In genomic region chr14:102805941-102806340, GRCh38 we compare ENCODE assay signal across 12 cellular contexts. TPM values are rescaled to one million over a fixed set of nuclear protein-coding genes. Genes with fewer than 3 reads are reported as not detected.
DNase-seq lines count a peak whose midpoint lies in the region; ATAC-seq, FAIRE-seq and TF ChIP-seq lines count a peak whose summit lies in the region.
"Had no signal": no experiment of that assay in that cellular context is flagged by ENCODE, and none has a peak within 500 bp of the region (broad histone marks: within the 10 kb centered on the region; RNA-seq: fewer than 3 reads in every experiment).

No MANE protein-coding gene starts in this region.

- no peak overlapping the region for H3K9ac ChIP-seq in mesenchymal stem cell (ENCODE audit: low read length)

- no peak overlapping the region for H4K8ac ChIP-seq in mesenchymal stem cell (ENCODE audit: low read length)

- H3K27ac Mint-ChIP-seq in CD4-positive, alpha-beta T cell, result peak overlapping the region; percentile 84
- peak overlapping the region; percentile 97 for H3K27ac Mint-ChIP-seq in activated T-cell treated with anti-CD3 and anti-CD28 coated beads, Interleukin-2, amount 50 U/mL, for 72 hours
- H3K27ac Mint-ChIP-seq: nephron progenitor cell had no signal

- peaks cover 26% of the 10 kb centered on the region for H3K36me3 Mint-ChIP-seq in CD4-positive, alpha-beta T cell (ENCODE audit: low read depth)
- peaks cover 6 to 23% of the 10 kb centered on the region in 2 donors for H3K36me3 Mint-ChIP-seq in activated T-cell treated with anti-CD3 and anti-CD28 coated beads, Interleukin-2, amount 50 U/mL, for 72 hours (ENCODE audit: insufficient read depth in 2 of 2)

- no peak for TF ChIP-seq CTCF in CD4-positive, alpha-beta T cell (IDR thresholded peaks at IDR 0.05)
- TF ChIP-seq CTCF in GM12865 (IDR thresholded peaks at IDR 0.05; ENCODE audit: insufficient read depth, low read depth, low read length, missing control alignments) (no peak), pancreas (IDR thresholded peaks at IDR 0.05) (no peak), lower lobe of right lung (IDR thresholded peaks at IDR 0.05) (no peak)

- H3K4me3 Mint-ChIP-seq in CD4-positive, alpha-beta T cell, result peak overlapping the region; percentile 76
- H3K4me3 Mint-ChIP-seq in activated T-cell treated with anti-CD3 and anti-CD28 coated beads, Interleukin-2, amount 50 U/mL, for 72 hours, result peak overlapping the region; percentile 91 to 93
- H3K4me3 Mint-ChIP-seq: nephron progenitor cell had no signal

- H3K4me3 ChIP-seq in GM12865 (ENCODE audit: low read depth, low read length), result peak overlapping the region; percentile 22
- H3K4me3 ChIP-seq in mesenchymal stem cell (ENCODE audit: insufficient read depth in 1 of 2, low read depth in 1 of 2, low read length in 2 of 2), result no peak overlapping the region
- no peak overlapping the region for H3K4me3 ChIP-seq in pancreas
- no peak overlapping the region for H3K4me3 ChIP-seq in lower lobe of right lung
- H3K4me3 ChIP-seq: thoracic aorta had no signal

- no peaks in the 10 kb centered on the region for H3K9me3 ChIP-seq in CD4-positive, alpha-beta T cell (ENCODE audit: control insufficient read depth, low read length)
- no peaks in the 10 kb centered on the region for H3K9me3 ChIP-seq in mesenchymal stem cell (ENCODE audit: control insufficient read depth, low read length)
- H3K9me3 ChIP-seq in pancreas, result no peaks in the 10 kb centered on the region
- no peaks in the 10 kb centered on the region for H3K9me3 ChIP-seq in lower lobe of right lung
- H3K9me3 ChIP-seq: thoracic aorta had no signal

- no peak overlapping the region for H2BK12ac ChIP-seq in mesenchymal stem cell (ENCODE audit: low read length in 2 of 2)

- ATAC-seq in CD4-positive, alpha-beta T cell (ENCODE audit: poor library complexity), result peak; percentile 15
- ATAC-seq in activated T-cell treated with anti-CD3 and anti-CD28 coated beads, Interleukin-2, amount 50 U/mL, for 72 hours (replicated peaks in 1 of 2), result peak; percentile 47 to 59
- no peak for ATAC-seq in pancreas
- ATAC-seq in lower lobe of right lung, result no peak
- no peak for ATAC-seq in HG03520 (IDR thresholded peaks at IDR 0.05; ENCODE audit: unreplicated experiment)

- H3K23ac ChIP-seq in mesenchymal stem cell (ENCODE audit: low read length in 2 of 2), result no peak overlapping the region

- CTCF ChIA-PET in CD4-positive, alpha-beta T cell (lab: Charles Lee), result no interaction called here

- intact Hi-C loops in CD4-positive, alpha-beta T cell (cut with DNase I, micrococcal nuclease), result no loop called here
- intact Hi-C loops in pancreas (cut with DNase I) (no loop called here), lower lobe of right lung (cut with DNase I) (no loop called here)

- H3K9me3 Mint-ChIP-seq in CD4-positive, alpha-beta T cell, result no peaks in the 10 kb centered on the region
- no peaks in the 10 kb centered on the region for H3K9me3 Mint-ChIP-seq in activated T-cell treated with anti-CD3 and anti-CD28 coated beads, Interleukin-2, amount 50 U/mL, for 72 hours
- H3K9me3 Mint-ChIP-seq: nephron progenitor cell had no signal

- no peak overlapping the region for H2BK5ac ChIP-seq in mesenchymal stem cell (ENCODE audit: low read depth, low read length, poor library complexity, severe bottlenecking)

- H4K91ac ChIP-seq in mesenchymal stem cell (ENCODE audit: low read length), result no peak overlapping the region

- peaks cover 71% of the 10 kb centered on the region for H3K4me1 Mint-ChIP-seq in CD4-positive, alpha-beta T cell (ENCODE audit: low read depth)
- H3K4me1 Mint-ChIP-seq in activated T-cell treated with anti-CD3 and anti-CD28 coated beads, Interleukin-2, amount 50 U/mL, for 72 hours (ENCODE audit: low read depth), result peaks cover 85% of the 10 kb centered on the region

- peaks cover 26% of the 10 kb centered on the region for H3K4me1 ChIP-seq in mesenchymal stem cell (ENCODE audit: control insufficient read depth, insufficient read depth, low read depth, low read length)
- H3K4me1 ChIP-seq in pancreas, result no peaks in the 10 kb centered on the region
- peaks cover 2% of the 10 kb centered on the region for H3K4me1 ChIP-seq in lower lobe of right lung

- H3K4me2 ChIP-seq in mesenchymal stem cell (ENCODE audit: low read length, poor library complexity, severe bottlenecking), result no peak overlapping the region

- H3K27me3 Mint-ChIP-seq in CD4-positive, alpha-beta T cell, result no peaks in the 10 kb centered on the region
- no peaks in the 10 kb centered on the region for H3K27me3 Mint-ChIP-seq in activated T-cell treated with anti-CD3 and anti-CD28 coated beads, Interleukin-2, amount 50 U/mL, for 72 hours (ENCODE audit: low read depth)

- H3K14ac ChIP-seq in mesenchymal stem cell (ENCODE audit: low read length in 2 of 2), result no peak overlapping the region

- no peak overlapping the region for H2AK5ac ChIP-seq in mesenchymal stem cell (ENCODE audit: low read length, severe bottlenecking)

- H3K36me3 ChIP-seq in mesenchymal stem cell (ENCODE audit: control insufficient read depth in 1 of 2, insufficient read depth in 2 of 2, low read depth in 1 of 2, low read length in 2 of 2) (no peaks in the 10 kb centered on the region), pancreas (no peaks in the 10 kb centered on the region), lower lobe of right lung (no peaks in the 10 kb centered on the region)
- H3K36me3 ChIP-seq: thoracic aorta had no signal

- POLR2A ChIA-PET in CD4-positive, alpha-beta T cell (lab: Charles Lee), result interaction anchor here (1.8 kb wide), 1 partner anchor 11 kb away, joined by 4 read pairs; no protein-coding TSS in a partner anchor

- no peak for DNase-seq in CD4-positive, alpha-beta T cell
- DNase-seq in GM12865 (ENCODE audit: low read depth), result no peak
- DNase-seq in activated T-cell treated with anti-CD3 and anti-CD28 coated beads, Interleukin-2, amount 50 U/mL, for 72 hours, result peak; percentile 29 to 38
- DNase-seq in mesenchymal stem cell, result no peak
- DNase-seq in UCSD-AML1 (lab: John Stamatoyannopoulos, UW; ENCODE audit: unreplicated experiment), result no peak
- DNase-seq in pancreas, result no peak
- no peak for DNase-seq in lower lobe of right lung
- DNase-seq: head of caudate nucleus, NCI-H2029 treated with DMSO at 0.1 percent for 48 hours, nephron progenitor cell had no signal

- no peak overlapping the region for H2BK120ac ChIP-seq in mesenchymal stem cell (ENCODE audit: low read depth, low read length)

- no peak overlapping the region for H2BK15ac ChIP-seq in mesenchymal stem cell (ENCODE audit: low read depth, poor library complexity, severe bottlenecking)

- FAIRE-seq in pancreas (lab: Jason Lieb, UNC), result no peak

- peaks cover 26% of the 10 kb centered on the region for H3K79me1 ChIP-seq in mesenchymal stem cell (replicated peaks; ENCODE audit: low read length, poor library complexity, severe bottlenecking)

- no peak overlapping the region for H3K4ac ChIP-seq in mesenchymal stem cell (ENCODE audit: low read depth in 1 of 2, low read length in 2 of 2)

- H3K27me3 ChIP-seq in CD4-positive, alpha-beta T cell (ENCODE audit: control insufficient read depth, insufficient read depth, low read length), result no peaks in the 10 kb centered on the region
- H3K27me3 ChIP-seq in mesenchymal stem cell (ENCODE audit: control insufficient read depth in 1 of 2, insufficient read depth in 1 of 2, low read length in 2 of 2), result no peaks in the 10 kb centered on the region
- H3K27me3 ChIP-seq in pancreas, result no peaks in the 10 kb centered on the region
- H3K27me3 ChIP-seq in lower lobe of right lung (ENCODE audit: low read depth), result no peaks in the 10 kb centered on the region

- peak overlapping the region; percentile 43 for H3K27ac ChIP-seq in CD4-positive, alpha-beta T cell (ENCODE audit: low read depth, low read length)
- peak overlapping the region; percentile 31 for H3K27ac ChIP-seq in mesenchymal stem cell (ENCODE audit: low read length, poor library complexity, severe bottlenecking)
- no peak overlapping the region for H3K27ac ChIP-seq in pancreas
- no peak overlapping the region for H3K27ac ChIP-seq in lower lobe of right lung
- H3K27ac ChIP-seq: thoracic aorta had no signal

- H3K18ac ChIP-seq in mesenchymal stem cell (ENCODE audit: low read depth in 1 of 2, low read length in 2 of 2), result no peak overlapping the region

- WGBS in mesenchymal stem cell, result 93% methylated on average over 5 of the region's 5 CpGs
- 90 to 96% methylated on average over 5 of the region's 5 CpGs for whole genome bisulfite sequencing in pancreas, 2 donors

- no peak overlapping the region for H2AFZ ChIP-seq in mesenchymal stem cell (ENCODE audit: low read depth, low read length)

RNA-seq across cellular contexts. Expression of gene TRAF3, which starts 28.7 kb away (rescaled TPM):
- total RNA-seq in CD4-positive, alpha-beta T cell, result 10 to 100 TPM; 27.1 to 32.4 TPM
- total RNA-seq in activated T-cell treated with anti-CD3 and anti-CD28 coated beads, Interleukin-2, amount 50 U/mL, for 72 hours, result 100 to 1,000 TPM; 123 to 137 TPM
- polyA plus RNA-seq in mesenchymal stem cell (2013, experiment 1 of 2), result 10.7 TPM
- 11.9 TPM for polyA plus RNA-seq in mesenchymal stem cell (2013, experiment 2 of 2)
- total RNA-seq in pancreas (10 to 100 TPM in 1 of 6 donors, 1 to 10 TPM in 5; 4.3 to 14.7 (median 6.4) TPM), lower lobe of right lung (19.7 TPM)
- 1 to 10 TPM; 3.6 to 4.5 TPM for polyA plus RNA-seq in pancreas

Comparison
In these comparisons a context has a peak if more than half of its experiments do, and no peak if none do; other contexts are left out.
1. ATAC-seq: peak in CD4-positive, alpha-beta T cell (single experiment) and activated T-cell treated with anti-CD3 and anti-CD28 coated beads, Interleukin-2, amount 50 U/mL, for 72 hours (2 of 2); none in pancreas (0 of 4), lower lobe of right lung (0 of 2) and HG03520 (single experiment).
2. DNase-seq: peak in activated T-cell treated with anti-CD3 and anti-CD28 coated beads, Interleukin-2, amount 50 U/mL, for 72 hours (2 of 2); none in CD4-positive, alpha-beta T cell (0 of 10), GM12865 (single experiment), mesenchymal stem cell (single experiment), UCSD-AML1 (single experiment), pancreas (0 of 6) and lower lobe of right lung (single experiment).
3. H3K27ac ChIP-seq: peak in CD4-positive, alpha-beta T cell (single experiment) and mesenchymal stem cell (single experiment); none in pancreas (0 of 4) and lower lobe of right lung (single experiment).